Comparison of ENCODE assay signal across 20 cellular contexts in genomic region chr10:31584789-31585406, GRCh38.
DNase-seq lines count a peak whose midpoint lies in the region; ATAC-seq and TF ChIP-seq lines count a peak whose summit lies in the region.
"Had no signal": no experiment of that assay in that cellular context is flagged by ENCODE, and none has a peak within 500 bp of the region (broad histone marks: within the 10 kb centered on the region; RNA-seq: fewer than 3 reads in every experiment).

No MANE protein-coding gene starts in this region.

- H3K4me1 Mint-ChIP-seq in dendritic cell treated with granulocyte-macrophage colony-stimulating factor and Interleukin-4, amounts not matched to agents 40 ng/mL and 50 ng/mL, for 4 days (ENCODE audit: low read depth), result peaks cover 86% of the 10 kb centered on the region

- POLR2A ChIA-PET in A673 (lab: Charles Lee; ENCODE audit: low non-redundant PET), result no interaction called here

- H3K4me3 ChIP-seq in mesodermal cell (ENCODE audit: extremely low read depth, insufficient read depth, low read length, poor library complexity, severe bottlenecking), result no peak overlapping the region
- no peak overlapping the region for H3K4me3 ChIP-seq in upper lobe of right lung
- no peak overlapping the region for H3K4me3 ChIP-seq in A673 (ENCODE audit: low read depth, low read length, poor library complexity, severe bottlenecking)
- H3K4me3 ChIP-seq: K562 had no signal

- no peaks in the 10 kb centered on the region for H3K9me3 ChIP-seq in mesodermal cell (ENCODE audit: control insufficient read depth, low read length)
- H3K9me3 ChIP-seq in upper lobe of right lung, result no peaks in the 10 kb centered on the region
- H3K9me3 ChIP-seq in A673 (ENCODE audit: low read depth, low read length, poor library complexity, severe bottlenecking), result no peaks in the 10 kb centered on the region

- intact Hi-C loops in dendritic cell treated with granulocyte-macrophage colony-stimulating factor and Interleukin-4, amounts not matched to agents 40 ng/mL and 50 ng/mL, for 4 days (cut with micrococcal nuclease), result loop anchor here (5.0 kb wide), 1 partner anchor 112 kb away; no protein-coding TSS in a partner anchor
- intact Hi-C loops in upper lobe of right lung (cut with DNase I) (no loop called here), A673 (cut with micrococcal nuclease; ENCODE audit: unreplicated experiment) (no loop called here)

- no peaks in the 10 kb centered on the region for H3K36me3 Mint-ChIP-seq in dendritic cell treated with granulocyte-macrophage colony-stimulating factor and Interleukin-4, amounts not matched to agents 40 ng/mL and 50 ng/mL, for 4 days (ENCODE audit: low read depth)
- H3K36me3 Mint-ChIP-seq: CD4-positive, alpha-beta memory T cell had no signal

- TF ChIP-seq CTCF in upper lobe of right lung (IDR thresholded peaks at IDR 0.05) (no peak), A673 (conservative IDR thresholded peaks at IDR 0.05; ENCODE audit: low read depth, low read length) (no peak)

- no peak for ATAC-seq in upper lobe of right lung
- ATAC-seq: K562 had no signal

- CTCF ChIA-PET in A673 (lab: Charles Lee), result no interaction called here

- H3K9me3 Mint-ChIP-seq in dendritic cell treated with granulocyte-macrophage colony-stimulating factor and Interleukin-4, amounts not matched to agents 40 ng/mL and 50 ng/mL, for 4 days, result no peaks in the 10 kb centered on the region

- H3K27me3 ChIP-seq in upper lobe of right lung (no peaks in the 10 kb centered on the region), A673 (replicated peaks; ENCODE audit: insufficient read depth, low read depth, low read length, poor library complexity) (no peaks in the 10 kb centered on the region)

- no peaks in the 10 kb centered on the region for H3K36me3 ChIP-seq in mesodermal cell (ENCODE audit: control insufficient read depth, insufficient read depth, low read length)
- no peaks in the 10 kb centered on the region for H3K36me3 ChIP-seq in upper lobe of right lung
- H3K36me3 ChIP-seq in A673 (ENCODE audit: insufficient read depth, low read length, poor library complexity, severe bottlenecking), result no peaks in the 10 kb centered on the region

- 94 to 95% methylated on average over 7 to 8 of the region's 9 CpGs for WGBS in mesodermal cell (ENCODE audit: insufficient coverage in 2 of 2), 2 experiments

- no peak overlapping the region for H3K4me3 Mint-ChIP-seq in dendritic cell treated with granulocyte-macrophage colony-stimulating factor and Interleukin-4, amounts not matched to agents 40 ng/mL and 50 ng/mL, for 4 days
- H3K4me3 Mint-ChIP-seq: B cell; CD4-positive, alpha-beta memory T cell; H9 had no signal

- peaks cover 12% of the 10 kb centered on the region for H3K4me1 ChIP-seq in mesodermal cell (ENCODE audit: control insufficient read depth, insufficient read depth, low read length, poor library complexity, severe bottlenecking)
- H3K4me1 ChIP-seq in upper lobe of right lung, result peaks cover 17% of the 10 kb centered on the region
- no peaks in the 10 kb centered on the region for H3K4me1 ChIP-seq in A673 (ENCODE audit: insufficient read depth, low read length, poor library complexity, severe bottlenecking)

- H3K27ac Mint-ChIP-seq in dendritic cell treated with granulocyte-macrophage colony-stimulating factor and Interleukin-4, amounts not matched to agents 40 ng/mL and 50 ng/mL, for 4 days, result peak overlapping the region; percentile 87
- H3K27ac Mint-ChIP-seq: B cell, H9 had no signal

- H3K27me3 Mint-ChIP-seq in dendritic cell treated with granulocyte-macrophage colony-stimulating factor and Interleukin-4, amounts not matched to agents 40 ng/mL and 50 ng/mL, for 4 days, result no peaks in the 10 kb centered on the region

- peak; percentile 74 for DNase-seq in SK-N-DZ (ENCODE audit: low spot score)
- no peak for DNase-seq in upper lobe of right lung
- DNase-seq in A673 (ENCODE audit: low spot score), result no peak
- no peak for DNase-seq in stimulated activated naive CD4-positive, alpha-beta T cell (lab: John Stamatoyannopoulos, UW)
- no peak for DNase-seq in substantia nigra (lab: John Stamatoyannopoulos, UW)
- DNase-seq: Calu3; CD4-positive, alpha-beta memory T cell; DMS53; H9; MV-4-11; NCI-H1417 treated with DMSO at 0.1 percent for 48 hours; NCI-H2029; NCI-H2171 treated with DMSO at 0.1 percent for 48 hours; NCI-H748 treated with DMSO at 0.1 percent for 48 hours; RPMI8226; SIG-M5 had no signal

- no TSS peak for BruUV-seq in A673 (replicated peaks; lab: Mats Ljungman, UMichigan)

- H3K27ac ChIP-seq in mesodermal cell (ENCODE audit: low read depth, low read length, severe bottlenecking), result peak overlapping the region; percentile 12
- peak overlapping the region; percentile 17 for H3K27ac ChIP-seq in upper lobe of right lung
- no peak overlapping the region for H3K27ac ChIP-seq in A673 (ENCODE audit: low read depth, low read length, poor library complexity, severe bottlenecking)
- H3K27ac ChIP-seq in substantia nigra (ENCODE audit: low read depth, low read length, poor library complexity, severe bottlenecking), result no peak overlapping the region

Comparison
In these comparisons a context has a peak if more than half of its experiments do, and no peak if none do; other contexts are left out.
1. H3K27ac ChIP-seq: peak in mesodermal cell (single experiment) and upper lobe of right lung (single experiment); none in A673 (single experiment) and substantia nigra (single experiment).